16 cellular contexts compared by ENCODE assay signal in genomic region chr2:10452956-10453885, GRCh38. TPM values are rescaled to one million over a fixed set of nuclear protein-coding genes. Genes with fewer than 3 reads are reported as not detected.
DNase-seq lines count a peak whose midpoint lies in the region; TF ChIP-seq lines count a peak whose summit lies in the region.
"Had no signal": no experiment of that assay in that cellular context is flagged by ENCODE, and none has a peak within 500 bp of the region (broad histone marks: within the 10 kb centered on the region; RNA-seq: fewer than 3 reads in every experiment).

No MANE protein-coding gene starts in this region.

- WGBS in mesendoderm (ENCODE audit: extremely low coverage, insufficient coverage, low lambda C conversion rate), result no CpG with 5 or more reads among the region's 17 CpGs

- H4K8ac ChIP-seq in mesendoderm (ENCODE audit: low read depth, low read length), result no peak overlapping the region

- no peak overlapping the region for H3K56ac ChIP-seq in mesendoderm (ENCODE audit: low read length)

- H3K27me3 ChIP-seq in mesendoderm (ENCODE audit: insufficient read depth, low read length, poor library complexity), result no peaks in the 10 kb centered on the region
- H3K27me3 ChIP-seq: SJCRH30 had no signal

- H2BK120ac ChIP-seq in mesendoderm (ENCODE audit: low read depth, low read length), result no peak overlapping the region

- no peak overlapping the region for H3K9ac ChIP-seq in mesendoderm (ENCODE audit: low read length)

- H3K4me3 Mint-ChIP-seq in HFFc6, result no peak overlapping the region
- H3K4me3 Mint-ChIP-seq: CD4-positive, alpha-beta T cell; T-helper 2 cell treated with Interferon-gamma antibody and Interleukin-4, amounts not matched to agents 5 μg/mL and 100 μg/mL, for 36 hours had no signal

- no peaks in the 10 kb centered on the region for H3K9me3 Mint-ChIP-seq in HFFc6
- H3K9me3 Mint-ChIP-seq: CD4-positive, alpha-beta T cell; T-helper 2 cell treated with Interferon-gamma antibody and Interleukin-4, amounts not matched to agents 5 μg/mL and 100 μg/mL, for 36 hours had no signal

- peaks cover 9% of the 10 kb centered on the region; the same call in 1 of the 2 replicates for H3K36me3 Mint-ChIP-seq in HFFc6 (ENCODE audit: low read depth)

- H2BK5ac ChIP-seq in mesendoderm (ENCODE audit: low read length), result no peak overlapping the region

- H3K27ac ChIP-seq in RWPE1 (peak overlapping the region; percentile 96), mesendoderm (ENCODE audit: low read depth, low read length) (no peak overlapping the region)
- H3K27ac ChIP-seq: SJCRH30 had no signal

- no peak overlapping the region for H3K4ac ChIP-seq in mesendoderm (ENCODE audit: low read depth, low read length)

- no peak overlapping the region for H3K18ac ChIP-seq in mesendoderm (ENCODE audit: low read length)

- H2AK5ac ChIP-seq in mesendoderm (ENCODE audit: low read length), result no peak overlapping the region

- TF ChIP-seq CTCF in HFFc6 (IDR thresholded peaks at IDR 0.05) (no peak), RWPE1 (conservative IDR thresholded peaks at IDR 0.05; ENCODE audit: low read depth) (no peak)

- no peak overlapping the region for H3K4me3 ChIP-seq in mesendoderm (ENCODE audit: low read length)
- H3K4me3 ChIP-seq: HAP-1, SJCRH30 had no signal

- H3K79me1 ChIP-seq in mesendoderm (ENCODE audit: low read length), result no peaks in the 10 kb centered on the region

- no peak overlapping the region for H2BK15ac ChIP-seq in mesendoderm (replicated peaks; ENCODE audit: low read depth)

- peaks cover 3% of the 10 kb centered on the region for H3K4me1 ChIP-seq in mesendoderm (ENCODE audit: control insufficient read depth, low read depth, low read length)

- DNase-seq in DMS153 (lab: John Stamatoyannopoulos, UW) (peak; percentile 29), DMS153 treated with DMSO at 0.1 percent for 48 hours (lab: John Stamatoyannopoulos, UW; ENCODE audit: unreplicated experiment) (no peak), HFFc6 (no peak), RWPE1 (ENCODE audit: low spot score) (no peak), mesendoderm (peak; percentile 54), kidney glomerular epithelial cell (lab: John Stamatoyannopoulos, UW) (no peak), GOT3 (lab: John Stamatoyannopoulos, UW) (no peak)
- DNase-seq in activated effector memory CD4-positive, alpha-beta T cell treated with Interleukin-2 at 50 U/mL for 16 hours, result no peak
- DNase-seq: activated gamma-delta T cell; anterior cingulate cortex; CD4-positive, alpha-beta T cell; KG1; trophoblast cell had no signal

- no peak overlapping the region for H4K5ac ChIP-seq in mesendoderm (ENCODE audit: low read length)

- no peak overlapping the region for H3K23ac ChIP-seq in mesendoderm (ENCODE audit: low read length)

- H3K27ac Mint-ChIP-seq in HFFc6, result peak overlapping the region; percentile 48
- H3K27ac Mint-ChIP-seq: CD4-positive, alpha-beta T cell; T-helper 2 cell treated with Interferon-gamma antibody and Interleukin-4, amounts not matched to agents 5 μg/mL and 100 μg/mL, for 36 hours had no signal

- H3K4me1 Mint-ChIP-seq in HFFc6 (ENCODE audit: low read depth), result peaks cover 48% of the 10 kb centered on the region

- H3K36me3 ChIP-seq in mesendoderm (ENCODE audit: control insufficient read depth, insufficient read depth, low read length), result no peaks in the 10 kb centered on the region
- H3K36me3 ChIP-seq: HAP-1, SJCRH30 had no signal

- no peak overlapping the region for H3K4me2 ChIP-seq in mesendoderm (ENCODE audit: low read length)

- peaks cover 2% of the 10 kb centered on the region for H3K27me3 Mint-ChIP-seq in HFFc6 (ENCODE audit: insufficient read depth)
- H3K27me3 Mint-ChIP-seq: CD4-positive, alpha-beta T cell had no signal

- H3K79me2 ChIP-seq in mesendoderm (ENCODE audit: control insufficient read depth, insufficient read depth, low read length), result no peaks in the 10 kb centered on the region

- CTCF ChIA-PET in RWPE1 (lab: Yijun Ruan, JAX), result interaction anchor here (1.2 kb wide), 1 partner anchor 18 kb away, joined by 3 read pairs; no protein-coding TSS in a partner anchor

- POLR2A ChIA-PET in RWPE1 (lab: Yijun Ruan, JAX; ENCODE audit: low non-redundant PET), result no interaction called here

RNA-seq across cellular contexts. Expression of gene ODC1, which starts 5.1 kb away (rescaled TPM):
- 100 to 1,000 TPM; 116 to 155 (median 143) TPM for total RNA-seq in HFFc6 (2021; fragmentation: NEBNext Ultra II Directional; extraction: Animal tissue kit (Norgen Biotek cat#: 25700))
- 131 TPM for polyA plus RNA-seq in mesendoderm (2013, experiment 1 of 2)
- polyA plus RNA-seq in mesendoderm (2013, experiment 2 of 2), result 130 TPM

Comparison
In these comparisons a context has a peak if more than half of its experiments do, and no peak if none do; other contexts are left out.
1. DNase-seq: peak in DMS153 (single experiment) and mesendoderm (single experiment); none in DMS153 treated with DMSO at 0.1 percent for 48 hours (single experiment), HFFc6 (single experiment), RWPE1 (single experiment), kidney glomerular epithelial cell (single experiment), activated effector memory CD4-positive, alpha-beta T cell treated with Interleukin-2 at 50 U/mL for 16 hours (single experiment) and GOT3 (single experiment).